In genomic region chr1:245463392-245464165, GRCh38 we compare ENCODE assay signal across 1 cellular context.
TF ChIP-seq lines count a peak whose summit lies in the region.

No MANE protein-coding gene starts in this region.

TF ChIP-seq in K562, 482 proteins besides CTCF, POLR2A, EP300 and RAD21 (continued from another document):
- TF ChIP-seq RNF219 (CRISPR knock-in tag; IDR thresholded peaks at IDR 0.05) (no peak), SOX6 (IDR thresholded peaks at IDR 0.05) (no peak), KLF13 (tag; IDR thresholded peaks at IDR 0.05; ENCODE audit: borderline replicate concordance, low read depth) (no peak), ZNF589 (CRISPR knock-in tag; IDR thresholded peaks at IDR 0.05; ENCODE audit: low read depth) (no peak), THRAP3 (IDR thresholded peaks at IDR 0.05; ENCODE audit: borderline replicate concordance) (no peak), TGIF2 (CRISPR knock-in tag; IDR thresholded peaks at IDR 0.05) (no peak)
- TF ChIP-seq, protein P1, sequence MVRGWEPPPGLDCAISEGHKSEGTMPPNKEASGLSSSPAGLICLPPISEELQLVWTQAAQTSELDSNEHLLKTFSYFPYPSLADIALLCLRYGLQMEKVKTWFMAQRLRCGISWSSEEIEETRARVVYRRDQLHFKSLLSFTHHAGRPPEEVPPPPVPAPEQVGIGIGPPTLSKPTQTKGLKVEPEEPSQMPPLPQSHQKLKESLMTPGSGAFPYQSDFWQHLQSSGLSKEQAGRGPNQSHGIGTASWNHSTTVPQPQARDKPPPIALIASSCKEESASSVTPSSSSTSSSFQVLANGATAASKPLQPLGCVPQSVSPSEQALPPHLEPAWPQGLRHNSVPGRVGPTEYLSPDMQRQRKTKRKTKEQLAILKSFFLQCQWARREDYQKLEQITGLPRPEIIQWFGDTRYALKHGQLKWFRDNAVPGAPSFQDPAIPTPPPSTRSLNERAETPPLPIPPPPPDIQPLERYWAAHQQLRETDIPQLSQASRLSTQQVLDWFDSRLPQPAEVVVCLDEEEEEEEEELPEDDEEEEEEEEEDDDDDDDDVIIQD (CRISPR knock-in tag; IDR thresholded peaks at IDR 0.05) = no peak
TF ChIP-seq in K562: peak in this region for 0.
